Comparison of ENCODE assay signal across 11 cellular contexts in genomic region chr12:101854747-101855146, GRCh38. TPM values are rescaled to one million over a fixed set of nuclear protein-coding genes. Genes with fewer than 3 reads are reported as not detected.
DNase-seq lines count a peak whose midpoint lies in the region; ATAC-seq, FAIRE-seq and TF ChIP-seq lines count a peak whose summit lies in the region.
"Had no signal": no experiment of that assay in that cellular context is flagged by ENCODE, and none has a peak within 500 bp of the region (broad histone marks: within the 10 kb centered on the region; RNA-seq: fewer than 3 reads in every experiment).

No MANE protein-coding gene starts in this region.

- H3K27ac ChIP-seq in astrocyte (ENCODE audit: low read depth, low read length) (no peak overlapping the region), ascending aorta (no peak overlapping the region)

- intact Hi-C loops in ascending aorta (cut with DNase I): no loop called here

- DNase-seq in GM10266 (ENCODE audit: extremely low spot score) (peak; percentile 32), astrocyte (ENCODE audit: low read depth) (no peak), ecto neural progenitor cell (ENCODE audit: low spot score) (no peak), GM19240 (ENCODE audit: insufficient read length, low spot score) (no peak), ascending aorta (ENCODE audit: low spot score in 2 of 2) (no peak)
- no peak for DNase-seq in stimulated activated CD4-positive, alpha-beta T cell treated with anti-CD3 and anti-CD28 coated beads, Interleukin-2, amount 100 ng/mL, for 48 hours
- DNase-seq: activated effector memory CD4-positive, alpha-beta T cell treated with anti-CD3 and anti-CD28 coated beads, Interleukin-2, amount 50 U/mL, for 16 hours; NCI-H1436 treated with DMSO at 0.1 percent for 48 hours had no signal

- no peaks in the 10 kb centered on the region for H3K27me3 ChIP-seq in astrocyte (ENCODE audit: insufficient read depth, low read length)
- H3K27me3 ChIP-seq in ascending aorta: no peaks in the 10 kb centered on the region

- FAIRE-seq in astrocyte (lab: Jason Lieb, UNC): no peak

- peaks cover 17% of the 10 kb centered on the region for H3K4me1 Mint-ChIP-seq in astrocyte (ENCODE audit: low read depth, unreplicated experiment)

- no peaks in the 10 kb centered on the region for H3K27me3 Mint-ChIP-seq in astrocyte (ENCODE audit: low read depth, unreplicated experiment)

- H4K20me1 ChIP-seq in astrocyte (ENCODE audit: insufficient read depth, low read length): no peaks in the 10 kb centered on the region

- no peaks in the 10 kb centered on the region for H3K36me3 ChIP-seq in astrocyte (ENCODE audit: insufficient read depth, low read length)
- H3K36me3 ChIP-seq in ascending aorta: no peaks in the 10 kb centered on the region

- H3K9ac ChIP-seq in astrocyte (ENCODE audit: low read length): no peak overlapping the region

- ATAC-seq in GM19467 (IDR thresholded peaks at IDR 0.05; ENCODE audit: unreplicated experiment) (peak; percentile 58), HG03108 (IDR thresholded peaks at IDR 0.05; ENCODE audit: unreplicated experiment) (peak; percentile 27)

- H3K36me3 Mint-ChIP-seq in astrocyte (ENCODE audit: low read depth, unreplicated experiment): no peaks in the 10 kb centered on the region

- H3K4me1 ChIP-seq in astrocyte (ENCODE audit: insufficient read depth, low read length) (peaks cover 3% of the 10 kb centered on the region), ascending aorta (peaks cover 0 to 2% of the 10 kb centered on the region in 2 donors)

- no peak overlapping the region for H3K4me2 ChIP-seq in astrocyte (ENCODE audit: low read length)

- H3K79me2 ChIP-seq in astrocyte (ENCODE audit: insufficient read depth, low read length): no peaks in the 10 kb centered on the region

- no peak overlapping the region for H2AFZ ChIP-seq in astrocyte (ENCODE audit: low read depth, low read length)

- H3K9me3 Mint-ChIP-seq in astrocyte (ENCODE audit: unreplicated experiment): no peaks in the 10 kb centered on the region

- H3K4me3 ChIP-seq in astrocyte (ENCODE audit: insufficient read depth, low read depth, low read length) (no peak overlapping the region), ascending aorta (no peak overlapping the region)

- peak overlapping the region; percentile 70 for H3K27ac Mint-ChIP-seq in astrocyte (ENCODE audit: unreplicated experiment)
- H3K27ac Mint-ChIP-seq: T-helper 1 cell treated with Interleukin-12 subunit alpha and Interleukin-12 subunit beta and Interleukin-4 antibody, amounts not matched to agents 30 μg/mL and 1 μg/mL, for 36 hours had no signal

- TF ChIP-seq CTCF in GM10266 (IDR thresholded peaks at IDR 0.05; ENCODE audit: control insufficient read depth, insufficient read depth, low read depth, missing control alignments): no peak
- TF ChIP-seq CTCF in astrocyte (IDR thresholded peaks at IDR 0.05; ENCODE audit: insufficient read depth, low read depth, low read length): no peak
- no peak for TF ChIP-seq CTCF in ascending aorta (IDR thresholded peaks at IDR 0.05)

- no peak overlapping the region for H3K4me3 Mint-ChIP-seq in astrocyte (ENCODE audit: unreplicated experiment)
- H3K4me3 Mint-ChIP-seq: T-helper 1 cell treated with Interleukin-12 subunit alpha and Interleukin-12 subunit beta and Interleukin-4 antibody, amounts not matched to agents 30 μg/mL and 1 μg/mL, for 36 hours had no signal

- H3K9me3 ChIP-seq in astrocyte (ENCODE audit: insufficient read depth, low read depth, low read length) (no peaks in the 10 kb centered on the region), ascending aorta (no peaks in the 10 kb centered on the region)

RNA-seq across cellular contexts. Expression of gene DRAM1, which starts 22.6 kb away (rescaled TPM):
- 18.0 and 20.4 TPM in 2 replicates for total RNA-seq in astrocyte
- total RNA-seq in ascending aorta: 8.8 TPM

RNA-seq across cellular contexts. Expression of gene GNPTAB, which starts 24.0 kb away (rescaled TPM):
- 43.7 and 43.8 TPM in 2 replicates for total RNA-seq in astrocyte
- total RNA-seq in ascending aorta: 9.5 TPM
